Comparison of ENCODE assay signal across 1 cellular context in genomic region chr3:124492824-124493223, GRCh38.
TF ChIP-seq lines count a peak whose summit lies in the region.

No MANE protein-coding gene starts in this region.

TF ChIP-seq in K562, 482 proteins besides CTCF, POLR2A, EP300 and RAD21 (continued from another document):
- TF ChIP-seq ZNF740 (CRISPR knock-in tag; IDR thresholded peaks at IDR 0.05) = no peak
- no peak for TF ChIP-seq ZNF740 (tag; IDR thresholded peaks at IDR 0.05)
- TF ChIP-seq OTX1 (CRISPR knock-in tag; IDR thresholded peaks at IDR 0.05) = no peak
